31 cellular contexts compared by ENCODE assay signal in genomic region chr11:57386178-57386945, GRCh38. TPM values are rescaled to one million over a fixed set of nuclear protein-coding genes. Genes with fewer than 3 reads are reported as not detected.
"Had no signal": no experiment of that assay in that cellular context is flagged by ENCODE, and none has a peak within 500 bp of the region (broad histone marks: within the 10 kb centered on the region; RNA-seq: fewer than 3 reads in every experiment).

No MANE protein-coding gene starts in this region.

- DNase-seq: activated CD4-positive, alpha-beta T cell treated with anti-CD3 and anti-CD28 coated beads, Interleukin-2, amount 10 ng/mL, durations not matched to agents 7 days and 5 days; activated CD4-positive, CD25-positive, alpha-beta regulatory T cell treated with anti-CD3 and anti-CD28 coated beads, Interleukin-2, amount 50 U/mL, for 72 hours; activated CD8-positive, alpha-beta memory T cell treated with anti-CD3 and anti-CD28 coated beads, Interleukin-2, amount 10 ng/mL, durations not matched to agents 7 days and 5 days; activated CD8-positive, alpha-beta T cell treated with anti-CD3 and anti-CD28 coated beads for 36 hours; activated gamma-delta T cell; activated naive CD4-positive, alpha-beta T cell treated with anti-CD3 and anti-CD28 coated beads, Interleukin-2, amount 50 U/mL, for 16 hours; activated naive CD8-positive, alpha-beta T cell treated with anti-CD3 and anti-CD28 coated beads, Interleukin-2, amount 50 U/mL, for 24 hours; effector memory CD8-positive, alpha-beta T cell; foreskin melanocyte; glutamatergic neuron; immature natural killer cell; left lung; mammary epithelial cell; pancreas; stimulated activated CD4-positive, alpha-beta T cell treated with anti-CD3 and anti-CD28 coated beads, Interleukin-2, amount 100 ng/mL, for 48 hours; stimulated activated CD8-positive, alpha-beta memory T cell treated with anti-CD3 and anti-CD28 coated beads, Interleukin-4, amount 100 ng/mL, for 48 hours; stimulated activated naive CD4-positive, alpha-beta T cell; testis had no signal

- H3K4me1 ChIP-seq: left lung, pancreas, testis, vagina had no signal

- ATAC-seq: activated CD8-positive, alpha-beta memory T cell treated with anti-CD3 and anti-CD28 coated beads, Interleukin-2, amount 10 ng/mL, durations not matched to agents 7 days and 5 days; activated CD8-positive, alpha-beta T cell treated with anti-CD3 and anti-CD28 coated beads for 36 hours; activated naive CD8-positive, alpha-beta T cell treated with anti-CD3 and anti-CD28 coated beads, Interleukin-2, amount 50 U/mL, for 24 hours; effector memory CD8-positive, alpha-beta T cell; esophagus mucosa; natural killer cell treated with Interleukin-12 subunit alpha and Interleukin-12 subunit beta and Interleukin-15 and Interleukin-18, amount 100 ng/mL, for 72 hours had no signal

- H3K9me3 ChIP-seq: left lung, neutrophil, pancreas, testis, vagina had no signal

- H3K27me3 ChIP-seq: left lung, neutrophil, pancreas, testis, vagina had no signal

- H3K27ac ChIP-seq: dorsolateral prefrontal cortex, hepatocyte, left lung, neutrophil, pancreas, testis, vagina, VCaP had no signal

- H3K4me3 ChIP-seq: dorsolateral prefrontal cortex, hepatocyte, left lung, pancreas, smooth muscle cell, testis, vagina had no signal

- H3K36me3 ChIP-seq: left lung, neutrophil, pancreas, vagina had no signal

RNA-seq across cellular contexts. Expression of gene PRG2, which starts 4.1 kb away (rescaled TPM):
- total RNA-seq: activated T-helper 1 cell treated with anti-CD3 and anti-CD28 coated beads, Interleukin-12 subunit alpha, Interleukin-12 subunit beta, Interleukin-2, Interleukin-4 antibody, amounts not matched to agents 30 ng/mL and 10 ng/mL and 1 ng/mL, durations not matched to agents 14 hours and 24 hours and 36 hours; esophagus mucosa; hepatocyte; mammary epithelial cell; pancreas; sciatic nerve; smooth muscle cell; testis; vagina had no signal

RNA-seq across cellular contexts. Expression of gene PRG3, which starts 5.4 kb away (rescaled TPM):
- total RNA-seq: activated CD4-positive, alpha-beta T cell treated with anti-CD3 and anti-CD28 coated beads, Interleukin-2, amount 10 ng/mL, durations not matched to agents 7 days and 5 days; activated CD8-positive, alpha-beta memory T cell treated with anti-CD3 and anti-CD28 coated beads, Interleukin-2, amount 10 ng/mL, durations not matched to agents 7 days and 5 days; activated CD8-positive, alpha-beta T cell treated with anti-CD3 and anti-CD28 coated beads for 36 hours; activated T-helper 1 cell treated with anti-CD3 and anti-CD28 coated beads, Interleukin-12 subunit alpha, Interleukin-12 subunit beta, Interleukin-2, Interleukin-4 antibody, amounts not matched to agents 30 ng/mL and 10 ng/mL and 1 ng/mL, durations not matched to agents 14 hours and 24 hours and 36 hours; dorsolateral prefrontal cortex; endothelial cell of umbilical vein; esophagus mucosa; hepatocyte; kidney epithelial cell; left lung; mammary epithelial cell; natural killer cell treated with Interleukin-12 subunit alpha and Interleukin-12 subunit beta and Interleukin-15 and Interleukin-18, amount 100 ng/mL, for 72 hours; pancreas; sciatic nerve; smooth muscle cell; T-helper 2 cell treated with Interferon-gamma antibody and Interleukin-4, amounts not matched to agents 100 ng/mL and 5 ng/mL, for 36 hours; testis; vagina had no signal

RNA-seq across cellular contexts. Expression of gene P2RX3, which starts 48.2 kb away (rescaled TPM):
- total RNA-seq: activated CD4-positive, alpha-beta T cell treated with anti-CD3 and anti-CD28 coated beads, Interleukin-2, amount 10 ng/mL, durations not matched to agents 7 days and 5 days; activated CD8-positive, alpha-beta memory T cell treated with anti-CD3 and anti-CD28 coated beads, Interleukin-2, amount 10 ng/mL, durations not matched to agents 7 days and 5 days; activated CD8-positive, alpha-beta T cell treated with anti-CD3 and anti-CD28 coated beads for 36 hours; activated T-helper 1 cell treated with anti-CD3 and anti-CD28 coated beads, Interleukin-12 subunit alpha, Interleukin-12 subunit beta, Interleukin-2, Interleukin-4 antibody, amounts not matched to agents 30 ng/mL and 10 ng/mL and 1 ng/mL, durations not matched to agents 14 hours and 24 hours and 36 hours; endothelial cell of umbilical vein; esophagus mucosa; hepatocyte; kidney epithelial cell; left lung; mammary epithelial cell; natural killer cell treated with Interleukin-12 subunit alpha and Interleukin-12 subunit beta and Interleukin-15 and Interleukin-18, amount 100 ng/mL, for 72 hours; sciatic nerve; smooth muscle cell; T-helper 2 cell treated with Interferon-gamma antibody and Interleukin-4, amounts not matched to agents 100 ng/mL and 5 ng/mL, for 36 hours; vagina had no signal
